ENCODE assay signal across 8 cellular contexts in genomic region chr10:103645141-103646054, GRCh38.
DNase-seq lines count a peak whose midpoint lies in the region; ATAC-seq and TF ChIP-seq lines count a peak whose summit lies in the region.

No MANE protein-coding gene starts in this region.

- H3K27ac ChIP-seq in adrenal gland = peak overlapping the region in 4 of 5 donors; percentile 39 to 87 (median 66)

- peaks cover 27 to 57% of the 10 kb centered on the region in 2 donors for H3K4me1 ChIP-seq in adrenal gland (replicated peaks in 1 of 2)

- H3K27me3 ChIP-seq in adrenal gland = no peaks in the 10 kb centered on the region

- H3K4me3 ChIP-seq in HFF-Myc (replicated peaks; ENCODE audit: low read depth, low read length) (no peak overlapping the region), adrenal gland (no peak overlapping the region)

- H3K36me3 Mint-ChIP-seq in stimulated activated naive B cell treated with anti-CD40 and anti-IgM and Interleukin-4, amounts not matched to agents 10 μg/mL and 1 μg/mL and 100 μg/mL, for 72 hours = peaks cover 2 to 12% of the 10 kb centered on the region in 2 donors

- no peak for TF ChIP-seq CTCF in HFF-Myc (IDR thresholded peaks at IDR 0.05; ENCODE audit: low read depth, low read length, missing control alignments)
- TF ChIP-seq CTCF in adrenal gland (IDR thresholded peaks at IDR 0.05) = no peak

- H3K36me3 ChIP-seq in adrenal gland (replicated peaks in 1 of 2) = no peaks in the 10 kb centered on the region

- peak; percentile 61 to 75 for ATAC-seq in stimulated activated naive B cell treated with anti-CD40 and anti-IgM and Interleukin-4, amounts not matched to agents 10 μg/mL and 1 μg/mL and 100 μg/mL, for 72 hours (replicated peaks)
- no peak for ATAC-seq in HG02884 (IDR thresholded peaks at IDR 0.05; ENCODE audit: unreplicated experiment)
- no peak for ATAC-seq in GM18519 (IDR thresholded peaks at IDR 0.05; ENCODE audit: low FRiP score, unreplicated experiment)
- ATAC-seq in HG02885 (IDR thresholded peaks at IDR 0.05; ENCODE audit: poor library complexity, unreplicated experiment) = no peak

- no peaks in the 10 kb centered on the region for H3K9me3 ChIP-seq in adrenal gland (replicated peaks in 1 of 3)

- 36 to 46% (median 42%) methylated on average over 7 to 12 of the region's 12 CpGs for WGBS in adrenal gland, 4 donors

- no peaks in the 10 kb centered on the region for H3K9me3 Mint-ChIP-seq in stimulated activated naive B cell treated with anti-CD40 and anti-IgM and Interleukin-4, amounts not matched to agents 10 μg/mL and 1 μg/mL and 100 μg/mL, for 72 hours

- intact Hi-C loops in adrenal gland (cut with DNase I) = loop anchor here in 1 of 2 donors (5.0 kb wide), 1 partner anchor 33 kb away; no protein-coding TSS in a partner anchor

- peak overlapping the region; percentile 47 for H3K27ac Mint-ChIP-seq in stimulated activated naive B cell treated with anti-CD40 and anti-IgM and Interleukin-4, amounts not matched to agents 10 μg/mL and 1 μg/mL and 100 μg/mL, for 72 hours

- H3K4me3 Mint-ChIP-seq in stimulated activated naive B cell treated with anti-CD40 and anti-IgM and Interleukin-4, amounts not matched to agents 10 μg/mL and 1 μg/mL and 100 μg/mL, for 72 hours = no peak overlapping the region

- H3K27me3 Mint-ChIP-seq in stimulated activated naive B cell treated with anti-CD40 and anti-IgM and Interleukin-4, amounts not matched to agents 10 μg/mL and 1 μg/mL and 100 μg/mL, for 72 hours = no peaks in the 10 kb centered on the region

- peaks cover 8 to 9% of the 10 kb centered on the region in 2 donors for H3K4me1 Mint-ChIP-seq in stimulated activated naive B cell treated with anti-CD40 and anti-IgM and Interleukin-4, amounts not matched to agents 10 μg/mL and 1 μg/mL and 100 μg/mL, for 72 hours

- DNase-seq in HFF-Myc (ENCODE audit: extremely low read depth, low read depth) = peak; percentile 91
- peak in 6 of 7 donors; percentile 79 to 91 (median 84) for DNase-seq in adrenal gland
- DNase-seq in hepatic stellate cell (ENCODE audit: low spot score) = peak; percentile 94
- DNase-seq in stimulated activated naive B cell treated with anti-CD40 and anti-IgM and Interleukin-4, amounts not matched to agents 10 μg/mL and 1 μg/mL and 100 μg/mL, for 72 hours = no peak
- DNase-seq in cerebellum (ENCODE audit: low spot score) = no peak

- no peak for TF ChIP-seq POLR2A in adrenal gland (IDR thresholded peaks at IDR 0.05)

Comparison
In these comparisons a context has a peak if more than half of its experiments do, and no peak if none do; other contexts are left out.
1. DNase-seq: peak in HFF-Myc (single experiment), adrenal gland (6 of 7) and hepatic stellate cell (single experiment); none in stimulated activated naive B cell treated with anti-CD40 and anti-IgM and Interleukin-4, amounts not matched to agents 10 μg/mL and 1 μg/mL and 100 μg/mL, for 72 hours (single experiment) and cerebellum (single experiment).
2. ATAC-seq: peak in stimulated activated naive B cell treated with anti-CD40 and anti-IgM and Interleukin-4, amounts not matched to agents 10 μg/mL and 1 μg/mL and 100 μg/mL, for 72 hours (2 of 2); none in HG02884 (single experiment), GM18519 (single experiment) and HG02885 (single experiment).